ENCODE assay signal across 8 cellular contexts in genomic region chr6:26103770-26104456, GRCh38. TPM values are rescaled to one million over a fixed set of nuclear protein-coding genes. Genes with fewer than 3 reads are reported as not detected.
A peak's percentile ranks its signal among the peaks of the same experiment; 100 is the strongest.
DNase-seq lines count a peak whose midpoint lies in the region; ATAC-seq, FAIRE-seq and TF ChIP-seq lines count a peak whose summit lies in the region.

No MANE protein-coding gene starts in this region.

- no peak for FAIRE-seq in bronchial epithelial cell (lab: Jason Lieb, UNC)

- peaks cover 8 to 12% (median 11%) of the 10 kb centered on the region in 3 donors for H3K27me3 Mint-ChIP-seq in immature natural killer cell (ENCODE audit: low read depth in 3 of 3)

- no peaks in the 10 kb centered on the region for H3K36me3 Mint-ChIP-seq in immature natural killer cell

- peak; percentile 79 for ATAC-seq in HG03064 (IDR thresholded peaks at IDR 0.05; ENCODE audit: low read depth, unreplicated experiment)

- H3K4me3 ChIP-seq in WI38 (ENCODE audit: low read depth, low read length) (peak overlapping the region; percentile 64), bronchial epithelial cell (ENCODE audit: low read depth, low read length) (peak overlapping the region; percentile 42)

- H3K9me3 Mint-ChIP-seq in immature natural killer cell = peaks cover 0 to 2% (median 0%) of the 10 kb centered on the region in 6 donors

- peak; percentile 93 for DNase-seq in A172 (ENCODE audit: low spot score)
- DNase-seq in NCI-H2196 (lab: John Stamatoyannopoulos, UW; ENCODE audit: unreplicated experiment) = peak; percentile 88
- DNase-seq in bronchial epithelial cell (ENCODE audit: low read depth) = peak; percentile 91
- peak; percentile 88 to 92 (median 91) for DNase-seq in immature natural killer cell
- DNase-seq in smooth muscle cell of the brain vasculature (ENCODE audit: low read depth, low spot score) = peak; percentile 84

- peak; percentile 100 for TF ChIP-seq POLR2A in GM18526 (IDR thresholded peaks at IDR 0.05; ENCODE audit: extremely low read depth, insufficient read length)

- TF ChIP-seq CTCF in WI38 (IDR thresholded peaks at IDR 0.05; ENCODE audit: low read depth, low read length) (peak; percentile 43), bronchial epithelial cell (IDR thresholded peaks at IDR 0.05; ENCODE audit: insufficient read depth, low read length, severe bottlenecking) (peak; percentile 45)

- H3K36me3 ChIP-seq in bronchial epithelial cell (ENCODE audit: control insufficient read depth, insufficient read depth, low read length) = no peaks in the 10 kb centered on the region

- peak overlapping the region; percentile 92 to 95 (median 94) for H3K4me3 Mint-ChIP-seq in immature natural killer cell

- no peaks in the 10 kb centered on the region for H3K27me3 ChIP-seq in bronchial epithelial cell (ENCODE audit: control insufficient read depth, insufficient read depth, low read length)

- peaks cover 17 to 21% of the 10 kb centered on the region in 2 donors for H3K4me1 Mint-ChIP-seq in immature natural killer cell

- H3K27ac Mint-ChIP-seq in immature natural killer cell = peak overlapping the region; percentile 97 to 99 (median 98)

RNA-seq across cellular contexts. Expression of gene HFE, which starts 16.7 kb away (rescaled TPM):
- 15.6 and 17.0 TPM in 2 replicates for total RNA-seq in A172 (2014; rRNA removed; shearing (Covaris generic))
- total RNA-seq in bronchial epithelial cell = 3.7 and 4.6 TPM in 2 replicates
- 1 to 10 TPM in 2 of 3 donors, under 1 TPM in 1; 0.90 to 5.1 (median 1.8) TPM for polyA plus RNA-seq in immature natural killer cell

Comparison
In these comparisons a context has a peak if more than half of its experiments do, and no peak if none do; other contexts are left out.
1. Peak in every context shown above with its lines: DNase-seq, ATAC-seq and H3K4me3 ChIP-seq.